In the genomic region with DNA sequence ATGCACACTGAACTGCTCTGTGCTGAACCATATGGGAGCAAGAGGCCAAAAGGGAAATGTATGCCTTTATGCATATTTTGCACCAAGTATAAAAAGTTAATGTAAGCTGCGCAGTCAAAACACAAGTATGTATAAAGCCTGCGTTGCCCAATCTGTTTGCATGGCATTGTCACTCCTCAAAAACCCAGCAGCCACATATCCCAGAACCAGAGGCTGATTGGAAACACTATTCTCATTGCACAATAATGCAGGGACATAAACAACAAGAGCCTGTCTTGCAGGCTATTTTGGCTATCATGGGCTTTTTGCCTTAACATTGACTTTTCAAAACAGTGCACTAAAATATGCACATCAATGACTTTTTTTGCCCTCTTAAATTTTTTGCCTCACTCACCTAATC, we compare ENCODE assay signal across 2 cellular contexts.
A peak's percentile ranks its signal among the peaks of the same experiment; 100 is the strongest.
TF ChIP-seq lines count a peak whose summit lies in the region.

No MANE protein-coding gene starts in this region.

TF ChIP-seq in liver, 16 proteins besides CTCF, POLR2A, EP300 and RAD21:
- TF ChIP-seq HNF4A (conservative IDR thresholded peaks at IDR 0.05) (peak in 1 of 2 donors; percentile 63), YY1 (IDR thresholded peaks at IDR 0.05) (peak; percentile 49), TAF1 (conservative IDR thresholded peaks at IDR 0.05) (no peak), ZBTB33 (IDR thresholded peaks at IDR 0.05) (peak; percentile 55), FOXA2 (IDR thresholded peaks at IDR 0.05) (peak; percentile 46), NR2F2 (IDR thresholded peaks at IDR 0.05) (no peak), JUND (IDR thresholded peaks at IDR 0.05) (no peak), FOXA1 (IDR thresholded peaks at IDR 0.05) (peak; percentile 13), REST (IDR thresholded peaks at IDR 0.05) (peak; percentile 45), ATF3 (IDR thresholded peaks at IDR 0.05) (no peak), EGR1 (IDR thresholded peaks at IDR 0.05; ENCODE audit: low read depth in 2 of 2) (no peak), SP1 (IDR thresholded peaks at IDR 0.05) (peak; percentile 28), GABPA (IDR thresholded peaks at IDR 0.05 in 1 of 2, conservative IDR thresholded peaks at IDR 0.05 in 1 of 2) (no peak), RXRA (IDR thresholded peaks at IDR 0.05) (peak; percentile 8 to 77)
- TF ChIP-seq, protein P1, sequence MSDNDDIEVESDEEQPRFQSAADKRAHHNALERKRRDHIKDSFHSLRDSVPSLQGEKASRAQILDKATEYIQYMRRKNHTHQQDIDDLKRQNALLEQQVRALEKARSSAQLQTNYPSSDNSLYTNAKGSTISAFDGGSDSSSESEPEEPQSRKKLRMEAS (IDR thresholded peaks at IDR 0.05) = no peak

TF ChIP-seq in HepG2, 621 proteins besides CTCF, POLR2A, EP300 and RAD21:
- TF ChIP-seq ZNF496 (CRISPR knock-in tag; IDR thresholded peaks at IDR 0.05; ENCODE audit: insufficient replicate concordance) = no peak
- no peak for TF ChIP-seq ZNF580 (CRISPR knock-in tag; IDR thresholded peaks at IDR 0.05; ENCODE audit: borderline replicate concordance, low read depth)
- TF ChIP-seq MZF1 (CRISPR knock-in tag; IDR thresholded peaks at IDR 0.05; ENCODE audit: borderline replicate concordance) = no peak
- TF ChIP-seq MAFK (conservative IDR thresholded peaks at IDR 0.05 in 1 of 2, IDR thresholded peaks at IDR 0.05 in 1 of 2; ENCODE audit: low read length in 2 of 2) = no peak
- no peak for TF ChIP-seq ZNF879 (CRISPR knock-in tag; IDR thresholded peaks at IDR 0.05)
- no peak for TF ChIP-seq ZC3H4 (CRISPR knock-in tag; IDR thresholded peaks at IDR 0.05; ENCODE audit: borderline replicate concordance)
- no peak for TF ChIP-seq ATF6 (CRISPR knock-in tag; conservative IDR thresholded peaks at IDR 0.05)
- TF ChIP-seq PHF8 (CRISPR knock-in tag; IDR thresholded peaks at IDR 0.05) = no peak
- TF ChIP-seq IRX3 (CRISPR knock-in tag; IDR thresholded peaks at IDR 0.05; ENCODE audit: borderline replicate concordance, low read depth) = no peak
- no peak for TF ChIP-seq ZSCAN22 (CRISPR knock-in tag; IDR thresholded peaks at IDR 0.05)
- TF ChIP-seq ZMYM2 (CRISPR knock-in tag; IDR thresholded peaks at IDR 0.05) = no peak
